16 cellular contexts compared by ENCODE assay signal in the genomic region with DNA sequence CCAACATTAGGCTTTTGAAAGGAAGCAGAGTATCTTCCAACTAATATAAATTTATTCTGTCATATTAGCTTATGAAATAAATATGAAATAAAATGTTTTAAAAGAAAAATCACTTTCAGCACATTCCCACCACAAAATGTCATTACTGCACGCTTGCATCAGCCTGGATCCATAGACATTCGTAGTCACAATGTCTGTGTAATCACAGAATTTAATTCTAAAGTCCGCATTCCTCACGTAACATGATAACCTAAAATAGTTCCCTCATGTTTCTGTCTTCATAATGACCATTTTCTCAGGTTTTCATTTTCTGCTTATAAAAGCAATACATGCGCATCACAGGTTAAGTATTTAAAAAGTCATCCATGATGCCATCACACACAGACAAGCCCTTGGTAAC.
"Had no signal": no experiment of that assay in that cellular context is flagged by ENCODE, and none has a peak within 500 bp of the region (broad histone marks: within the 10 kb centered on the region; RNA-seq: fewer than 3 reads in every experiment).

No MANE protein-coding gene starts in this region.

- H3K27me3 ChIP-seq: heart right ventricle, ovary, tibial artery had no signal

- H3K9me3 ChIP-seq: ovary, tibial artery had no signal

- FAIRE-seq: endothelial cell of umbilical vein had no signal

- H3K4me3 ChIP-seq: coronary artery, heart right ventricle, ovary, tibial artery had no signal

- H3K27ac ChIP-seq: coronary artery, heart right ventricle, ovary, tibial artery had no signal

- ATAC-seq: heart right ventricle; left lobe of liver; naive thymus-derived CD8-positive, alpha-beta T cell; stimulated activated effector memory CD8-positive, alpha-beta T cell treated with anti-CD3 and anti-CD28 coated beads, Interleukin-12 subunit alpha, Interleukin-12 subunit beta, amount 100 ng/mL, for 72 hours; stimulated activated naive CD8-positive, alpha-beta T cell treated with anti-CD3 and anti-CD28 coated beads, Interleukin-15, Interleukin-2, amounts not matched to agents 100 U/mL and 50 U/mL, for 24 hours had no signal

- DNase-seq: effector CD4-positive, alpha-beta T cell; endodermal cell; erythroblast; heart right ventricle; mammary epithelial cell; naive thymus-derived CD8-positive, alpha-beta T cell; ovary; right cardiac atrium; stimulated activated CD4-positive, alpha-beta T cell treated with anti-CD3 and anti-CD28 coated beads, Interleukin-4, amount 100 ng/mL, for 1 hour; stimulated activated CD8-positive, alpha-beta memory T cell treated with anti-CD3 and anti-CD28 coated beads, Interleukin-4, amount 100 ng/mL, for 48 hours; stimulated activated naive CD8-positive, alpha-beta T cell treated with anti-CD3 and anti-CD28 coated beads, Interleukin-15, Interleukin-2, amounts not matched to agents 100 U/mL and 50 U/mL, for 24 hours; tibial artery had no signal

- H3K36me3 ChIP-seq: ovary had no signal
